In the genomic region with DNA sequence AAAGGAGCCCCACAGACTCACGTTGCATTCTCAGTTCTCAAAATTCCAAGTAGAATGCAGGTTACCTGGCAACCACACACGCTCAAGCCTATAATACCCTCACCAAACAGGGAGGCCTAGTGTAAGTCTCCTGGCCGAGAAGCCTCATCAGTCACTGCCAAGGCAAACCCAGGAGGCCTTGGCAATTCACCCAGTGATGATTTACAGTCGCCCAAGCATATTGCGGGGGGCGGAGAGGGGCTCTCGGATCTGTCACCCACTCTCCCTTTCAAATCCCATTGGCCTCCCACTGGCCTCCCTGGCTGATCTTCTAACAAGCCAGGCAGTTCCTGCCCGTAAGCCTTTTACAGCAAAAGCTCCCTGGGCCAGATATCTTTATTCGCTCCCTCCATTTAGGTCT, we compare ENCODE assay signal across 8 cellular contexts. TPM values are rescaled to one million over a fixed set of nuclear protein-coding genes. Genes with fewer than 3 reads are reported as not detected.
DNase-seq lines count a peak whose midpoint lies in the region; ATAC-seq, FAIRE-seq and TF ChIP-seq lines count a peak whose summit lies in the region.

No MANE protein-coding gene starts in this region.

- H3K27ac ChIP-seq in A549 (peak overlapping the region; percentile 85 to 96), astrocyte (ENCODE audit: low read depth, low read length) (peak overlapping the region; percentile 86), layer of hippocampus (ENCODE audit: low read depth, low read length) (peak overlapping the region; percentile 25), thoracic aorta (peak overlapping the region; percentile 79 to 86)

- no peak for TF ChIP-seq POLR2A in A549 (IDR thresholded peaks at IDR 0.05; ENCODE audit: low read length)

- peaks cover 13% of the 10 kb centered on the region for H3K4me1 Mint-ChIP-seq in astrocyte (ENCODE audit: low read depth, unreplicated experiment)

- TF ChIP-seq RAD21 in A549 (conservative IDR thresholded peaks at IDR 0.05 in 1 of 2, IDR thresholded peaks at IDR 0.05 in 1 of 2), result no peak

- peak overlapping the region; percentile 92 for H3K4me3 Mint-ChIP-seq in astrocyte (ENCODE audit: unreplicated experiment)

- H3K4me2 ChIP-seq in A549, result peak overlapping the region; percentile 90
- H3K4me2 ChIP-seq in astrocyte (ENCODE audit: low read length), result peak overlapping the region; percentile 93

- H3K9me3 Mint-ChIP-seq in astrocyte (ENCODE audit: unreplicated experiment), result no peaks in the 10 kb centered on the region

- peak overlapping the region; percentile 93 for H3K9ac ChIP-seq in astrocyte (ENCODE audit: low read length)

- TF ChIP-seq CTCF in A549 (IDR thresholded peaks at IDR 0.05) (no peak), astrocyte (IDR thresholded peaks at IDR 0.05; ENCODE audit: insufficient read depth, low read depth, low read length) (no peak), thoracic aorta (IDR thresholded peaks at IDR 0.05) (no peak)

- no peak for ATAC-seq in A549
- no peak for ATAC-seq in thoracic aorta (ENCODE audit: insufficient number of reproducible peaks, low FRiP score, low read depth)

- H3K36me3 ChIP-seq in astrocyte (ENCODE audit: insufficient read depth, low read length) (peaks cover 9% of the 10 kb centered on the region), thoracic aorta (peaks cover 4% of the 10 kb centered on the region)

- CTCF ChIA-PET in A549 (lab: Yijun Ruan, JAX) (interaction anchor here (1.0 to 3.5 kb wide), 3 partner anchors 37 to 134 kb away, joined by 3 to 15 read pairs (median 12); partner anchors contain the start of gene AKAP8), HEK293T (lab: Yijun Ruan, JAX) (no interaction called here)

- H3K9me3 ChIP-seq in A549 (no peaks in the 10 kb centered on the region), astrocyte (ENCODE audit: insufficient read depth, low read depth, low read length) (no peaks in the 10 kb centered on the region), thoracic aorta (no peaks in the 10 kb centered on the region)

- POLR2A ChIA-PET in A549 (lab: Yijun Ruan, JAX), result interaction anchor here (1.8 to 3.1 kb wide), 3 partner anchors 18 to 138 kb away, joined by 6 to 34 read pairs (median 14); partner anchors contain the start of gene AKAP8
- POLR2A ChIA-PET in HEK293T (lab: Yijun Ruan, JAX), result interaction anchor here (0.5 to 4.8 kb wide), 3 partner anchors 13 to 47 kb away, joined by 4 to 54 read pairs (median 4); no protein-coding TSS in a partner anchor

- H3K4me1 ChIP-seq in A549, result peaks cover 20% of the 10 kb centered on the region
- H3K4me1 ChIP-seq in astrocyte (ENCODE audit: insufficient read depth, low read length), result peaks cover 13% of the 10 kb centered on the region
- peaks cover 25 to 65% of the 10 kb centered on the region in 2 donors for H3K4me1 ChIP-seq in thoracic aorta (ENCODE audit: control insufficient read depth in 1 of 2, low read depth in 2 of 2)

- WGBS in A549 (ENCODE audit: missing lambda C conversion rate), result 53% methylated on average over 9 of the region's 9 CpGs

- H3K36me3 Mint-ChIP-seq in astrocyte (ENCODE audit: low read depth, unreplicated experiment), result peaks cover 14% of the 10 kb centered on the region

- DNase-seq in A549 (ENCODE audit: low read depth in 1 of 2, low spot score in 1 of 2), result no peak
- no peak for DNase-seq in HEK293T (ENCODE audit: extremely low spot score)
- peak; percentile 34 for DNase-seq in astrocyte (ENCODE audit: low read depth)
- no peak for DNase-seq in thoracic aorta (ENCODE audit: low spot score)
- DNase-seq in AML-193 (lab: John Stamatoyannopoulos, UW), result no peak
- DNase-seq in activated gamma-delta T cell (lab: John Stamatoyannopoulos, UW), result no peak
- no peak for DNase-seq in stimulated activated CD4-positive, alpha-beta T cell treated with anti-CD3 and anti-CD28 coated beads, Interleukin-4, amount 100 ng/mL, for 1 hour

- H3K4me3 ChIP-seq in A549, result peak overlapping the region; percentile 78
- peak overlapping the region; percentile 91 for H3K4me3 ChIP-seq in astrocyte (ENCODE audit: insufficient read depth, low read depth, low read length)
- H3K4me3 ChIP-seq in thoracic aorta, result peak overlapping the region; percentile 84

- peaks cover 59% of the 10 kb centered on the region for H3K79me2 ChIP-seq in astrocyte (ENCODE audit: insufficient read depth, low read length)

- no peak for TF ChIP-seq EP300 in A549 (IDR thresholded peaks at IDR 0.05)

- H3K27me3 Mint-ChIP-seq in astrocyte (ENCODE audit: low read depth, unreplicated experiment), result no peaks in the 10 kb centered on the region

- peaks cover 53% of the 10 kb centered on the region for H4K20me1 ChIP-seq in astrocyte (ENCODE audit: insufficient read depth, low read length)

- FAIRE-seq in A549 (lab: Jason Lieb, UNC), result no peak
- FAIRE-seq in astrocyte (lab: Jason Lieb, UNC), result no peak

- H3K27ac Mint-ChIP-seq in astrocyte (ENCODE audit: unreplicated experiment), result peak overlapping the region; percentile 99

- H3K27me3 ChIP-seq in astrocyte (ENCODE audit: insufficient read depth, low read length) (no peaks in the 10 kb centered on the region), layer of hippocampus (ENCODE audit: control insufficient read depth, insufficient read depth, low read length) (no peaks in the 10 kb centered on the region), thoracic aorta (replicated peaks; ENCODE audit: insufficient read depth) (no peaks in the 10 kb centered on the region)

- H2AFZ ChIP-seq in astrocyte (ENCODE audit: low read depth, low read length), result no peak overlapping the region

TF ChIP-seq in A549, 52 proteins besides CTCF, POLR2A, EP300 and RAD21 (continues in another document):
- TF ChIP-seq ZSCAN20 (CRISPR knock-in tag; IDR thresholded peaks at IDR 0.05) (no peak), SMC3 (IDR thresholded peaks at IDR 0.05) (no peak), HOXB13 (CRISPR knock-in tag; IDR thresholded peaks at IDR 0.05; ENCODE audit: low read depth) (no peak), ZNF302 (CRISPR knock-in tag; IDR thresholded peaks at IDR 0.05) (no peak), ZFP36 (IDR thresholded peaks at IDR 0.05; ENCODE audit: borderline replicate concordance, partially characterized antibody) (no peak), HOXB5 (CRISPR knock-in tag; IDR thresholded peaks at IDR 0.05) (no peak), CHD2 (IDR thresholded peaks at IDR 0.05; ENCODE audit: low read length, partially characterized antibody) (no peak), ATOH8 (CRISPR knock-in tag; IDR thresholded peaks at IDR 0.05; ENCODE audit: low read depth) (no peak)

TF ChIP-seq in HEK293T, 16 proteins besides CTCF, POLR2A, EP300 and RAD21:
- no peak for TF ChIP-seq FOXK2 (IDR thresholded peaks at IDR 0.05)
- TF ChIP-seq, protein P1, sequence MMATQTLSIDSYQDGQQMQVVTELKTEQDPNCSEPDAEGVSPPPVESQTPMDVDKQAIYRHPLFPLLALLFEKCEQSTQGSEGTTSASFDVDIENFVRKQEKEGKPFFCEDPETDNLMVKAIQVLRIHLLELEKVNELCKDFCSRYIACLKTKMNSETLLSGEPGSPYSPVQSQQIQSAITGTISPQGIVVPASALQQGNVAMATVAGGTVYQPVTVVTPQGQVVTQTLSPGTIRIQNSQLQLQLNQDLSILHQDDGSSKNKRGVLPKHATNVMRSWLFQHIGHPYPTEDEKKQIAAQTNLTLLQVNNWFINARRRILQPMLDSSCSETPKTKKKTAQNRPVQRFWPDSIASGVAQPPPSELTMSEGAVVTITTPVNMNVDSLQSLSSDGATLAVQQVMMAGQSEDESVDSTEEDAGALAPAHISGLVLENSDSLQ (IDR thresholded peaks at IDR 0.05), result peak; percentile 45; the same call in 1 of the 2 replicates

RNA-seq across cellular contexts. Expression of gene AKAP8L, which starts 1.1 kb away (rescaled TPM):
- polyA plus RNA-seq in A549 (2011; rRNA removed) (28.4 and 40.3 TPM in 2 replicates), A549 (2017; fragmentation: RNase III; extraction: RNeasy Plus Mini Kit Qiagen cat#74134 plus additional on column Dnase treatment) (37.6 to 43.3 TPM (median 42.9 TPM) in 3 replicates)
- 20.4 and 21.1 TPM in 2 replicates for polyA plus RNA-seq in A549 (2012; cell fraction: cytosol; rRNA removed)
- polyA plus RNA-seq in A549 (2012; cell fraction: nucleus; rRNA removed), result 101 and 109 TPM in 2 replicates
- polyA minus RNA-seq in A549 (2011; rRNA and poly(A)+ RNA removed), result 51.0 and 58.4 TPM in 2 replicates
- total RNA-seq in astrocyte (101 and 105 TPM in 2 replicates), thoracic aorta (100 to 1,000 TPM; 163 to 247 TPM)

RNA-seq across cellular contexts. Expression of gene WIZ, which starts 32.1 kb away (rescaled TPM):
- polyA plus RNA-seq in A549 (2011; rRNA removed) (3.7 and 4.6 TPM in 2 replicates), A549 (2017; fragmentation: RNase III; extraction: RNeasy Plus Mini Kit Qiagen cat#74134 plus additional on column Dnase treatment) (13.4 to 16.5 TPM (median 15.1 TPM) in 3 replicates)
- polyA plus RNA-seq in A549 (2012; cell fraction: cytosol; rRNA removed), result 12.6 and 19.5 TPM in 2 replicates
- 20.7 and 28.9 TPM in 2 replicates for polyA plus RNA-seq in A549 (2012; cell fraction: nucleus; rRNA removed)
- polyA minus RNA-seq in A549 (2011; rRNA and poly(A)+ RNA removed), result 2.2 and 3.3 TPM in 2 replicates
- total RNA-seq in astrocyte (43.8 and 45.3 TPM in 2 replicates), thoracic aorta (10 to 100 TPM; 37.8 to 45.3 TPM)

RNA-seq across cellular contexts. Expression of gene AKAP8, which starts 38.1 kb away (rescaled TPM):
- 13.5 and 16.2 TPM in 2 replicates for polyA plus RNA-seq in A549 (2011; rRNA removed)
- 13.7 and 15.6 TPM in 2 replicates for polyA plus RNA-seq in A549 (2012; cell fraction: cytosol; rRNA removed)
- polyA plus RNA-seq in A549 (2012; cell fraction: nucleus; rRNA removed), result 30.6 and 37.9 TPM in 2 replicates
- polyA plus RNA-seq in A549 (2017; fragmentation: RNase III; extraction: RNeasy Plus Mini Kit Qiagen cat#74134 plus additional on column Dnase treatment), result 16.2 to 17.7 TPM (median 17.3 TPM) in 3 replicates
- polyA minus RNA-seq in A549 (2011; rRNA and poly(A)+ RNA removed), result 7.4 and 9.3 TPM in 2 replicates
- 35.6 and 40.1 TPM in 2 replicates for total RNA-seq in astrocyte
- total RNA-seq in thoracic aorta, result 10 to 100 TPM; 18.7 to 54.9 TPM

RNA-seq across cellular contexts. Expression of gene RASAL3, which starts 46.6 kb away (rescaled TPM):
- polyA plus RNA-seq in A549 (2011; rRNA removed) (0.03 TPM in 1 of 2 replicates, not detected in the other), A549 (2017; fragmentation: RNase III; extraction: RNeasy Plus Mini Kit Qiagen cat#74134 plus additional on column Dnase treatment) (not detected in 3 replicates)
- 0.03 and 0.26 TPM in 2 replicates for polyA plus RNA-seq in A549 (2012; cell fraction: cytosol; rRNA removed)
- polyA plus RNA-seq in A549 (2012; cell fraction: nucleus; rRNA removed), result 0.05 TPM in 2 replicates
- polyA minus RNA-seq in A549 (2011; rRNA and poly(A)+ RNA removed), result 0.12 TPM in 1 of 2 replicates, not detected in the other
- total RNA-seq in astrocyte (0.14 TPM in 1 of 2 replicates, not detected in the other), thoracic aorta (1 to 10 TPM; 4.1 to 5.1 TPM)

Comparison
In these comparisons a context has a peak if more than half of its experiments do, and no peak if none do; other contexts are left out.
1. H3K27ac ChIP-seq: peak in every context shown above with its lines; median percentile 90 in A549; 86 in astrocyte; 82 in thoracic aorta; 25 in layer of hippocampus.